In the genomic region with DNA sequence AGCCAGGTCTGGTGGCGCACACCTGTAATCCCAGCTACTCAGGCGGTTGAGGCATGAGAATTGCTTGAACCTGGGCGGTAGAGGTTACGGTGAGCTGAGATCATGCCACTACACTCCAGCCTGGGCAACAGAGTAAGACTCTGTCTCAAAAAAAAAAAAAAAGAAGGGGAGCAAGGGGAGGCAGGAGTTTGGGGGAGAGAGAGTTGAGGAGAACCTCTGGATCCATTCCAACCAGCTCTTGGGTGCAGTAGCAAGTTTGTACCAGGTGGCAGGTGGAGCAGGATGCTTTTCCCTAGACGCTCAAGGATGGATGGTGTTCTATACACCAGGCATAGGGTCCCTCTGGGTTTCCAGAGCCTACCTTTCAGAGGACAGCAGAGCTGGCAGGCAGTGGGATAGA, we compare ENCODE assay signal across 1 cellular context.
A peak's percentile ranks its signal among the peaks of the same experiment; 100 is the strongest.
TF ChIP-seq lines count a peak whose summit lies in the region.

No MANE protein-coding gene starts in this region.

TF ChIP-seq in K562, 482 proteins besides CTCF, POLR2A, EP300 and RAD21 (continued from another document):
- TF ChIP-seq, protein P1, sequence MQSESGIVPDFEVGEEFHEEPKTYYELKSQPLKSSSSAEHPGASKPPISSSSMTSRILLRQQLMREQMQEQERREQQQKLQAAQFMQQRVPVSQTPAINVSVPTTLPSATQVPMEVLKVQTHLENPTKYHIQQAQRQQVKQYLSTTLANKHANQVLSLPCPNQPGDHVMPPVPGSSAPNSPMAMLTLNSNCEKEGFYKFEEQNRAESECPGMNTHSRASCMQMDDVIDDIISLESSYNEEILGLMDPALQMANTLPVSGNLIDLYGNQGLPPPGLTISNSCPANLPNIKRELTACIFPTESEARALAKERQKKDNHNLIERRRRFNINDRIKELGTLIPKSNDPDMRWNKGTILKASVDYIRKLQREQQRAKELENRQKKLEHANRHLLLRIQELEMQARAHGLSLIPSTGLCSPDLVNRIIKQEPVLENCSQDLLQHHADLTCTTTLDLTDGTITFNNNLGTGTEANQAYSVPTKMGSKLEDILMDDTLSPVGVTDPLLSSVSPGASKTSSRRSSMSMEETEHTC (IDR thresholded peaks at IDR 0.05): no peak
- TF ChIP-seq PRPF4 (IDR thresholded peaks at IDR 0.05; ENCODE audit: insufficient read depth, low read depth, low read length, poor library complexity, severe bottlenecking) (no peak), TBL1XR1 (IDR thresholded peaks at IDR 0.05; ENCODE audit: low read length in 2 of 2) (no peak), MEF2A (IDR thresholded peaks at IDR 0.05; ENCODE audit: control insufficient read depth, low read depth, low read length) (no peak), POLR2AphosphoS5 (IDR thresholded peaks at IDR 0.05; ENCODE audit: control insufficient read depth, insufficient read depth, low read depth, low read length) (peak; percentile 19; the same call in 1 of the 2 replicates), TAF7 (tag; IDR thresholded peaks at IDR 0.05) (no peak), HNRNPLL (IDR thresholded peaks at IDR 0.05; ENCODE audit: low read depth, low read length, poor library complexity, severe bottlenecking) (no peak), HNRNPUL1 (IDR thresholded peaks at IDR 0.05; ENCODE audit: low read length) (no peak), ELF2 (CRISPR knock-in tag; IDR thresholded peaks at IDR 0.05) (no peak), BHLHE40 (IDR thresholded peaks at IDR 0.05; ENCODE audit: low read length) (no peak), OTX1 (CRISPR knock-in tag; IDR thresholded peaks at IDR 0.05) (no peak), SNRNP70 (optimal IDR thresholded peaks at IDR 0.05; ENCODE audit: low read depth, low read length) (no peak), ZFP1 (CRISPR knock-in tag; IDR thresholded peaks at IDR 0.05) (no peak), DPF2 (IDR thresholded peaks at IDR 0.05) (0 out of 2 replicates have a peak, but pooled peaks have one; percentile 9), NFIC (IDR thresholded peaks at IDR 0.05) (peak; percentile 72), CHD4 (IDR thresholded peaks at IDR 0.05; ENCODE audit: insufficient read depth, insufficient replicate concordance, low read depth, low read length, poor library complexity, severe bottlenecking) (no peak), ZNF23 (CRISPR knock-in tag; IDR thresholded peaks at IDR 0.05) (no peak), FIP1L1 (IDR thresholded peaks at IDR 0.05; ENCODE audit: low read depth, low read length, poor library complexity, severe bottlenecking) (no peak), SMARCA5 (IDR thresholded peaks at IDR 0.05) (no peak), NELFE (IDR thresholded peaks at IDR 0.05; ENCODE audit: insufficient read depth, insufficient read length) (no peak), JUNB (CRISPR knock-in tag; conservative IDR thresholded peaks at IDR 0.05) (no peak), MAZ (CRISPR knock-in tag; conservative IDR thresholded peaks at IDR 0.05 in 1 of 2, IDR thresholded peaks at IDR 0.05 in 1 of 2) (no peak), ZFP30 (CRISPR knock-in tag; IDR thresholded peaks at IDR 0.05; ENCODE audit: borderline replicate concordance) (no peak), RBM14 (IDR thresholded peaks at IDR 0.05; ENCODE audit: borderline replicate concordance, insufficient read depth, low read depth, low read length) (no peak), PTRF (tag; IDR thresholded peaks at IDR 0.05) (no peak), ARID2 (IDR thresholded peaks at IDR 0.05) (no peak), SMAD2 (IDR thresholded peaks at IDR 0.05; ENCODE audit: low read depth, low read length) (no peak), NR3C1 (CRISPR knock-in tag; IDR thresholded peaks at IDR 0.05) (no peak), SAFB2 (IDR thresholded peaks at IDR 0.05; ENCODE audit: borderline replicate concordance, low read depth, low read length, severe bottlenecking) (no peak), MAFK (IDR thresholded peaks at IDR 0.05; ENCODE audit: low read length) (no peak), HNRNPK (IDR thresholded peaks at IDR 0.05; ENCODE audit: low read depth, low read length, poor library complexity, severe bottlenecking) (no peak), MAFG (tag; conservative IDR thresholded peaks at IDR 0.05) (no peak)
- TF ChIP-seq, protein P2, sequence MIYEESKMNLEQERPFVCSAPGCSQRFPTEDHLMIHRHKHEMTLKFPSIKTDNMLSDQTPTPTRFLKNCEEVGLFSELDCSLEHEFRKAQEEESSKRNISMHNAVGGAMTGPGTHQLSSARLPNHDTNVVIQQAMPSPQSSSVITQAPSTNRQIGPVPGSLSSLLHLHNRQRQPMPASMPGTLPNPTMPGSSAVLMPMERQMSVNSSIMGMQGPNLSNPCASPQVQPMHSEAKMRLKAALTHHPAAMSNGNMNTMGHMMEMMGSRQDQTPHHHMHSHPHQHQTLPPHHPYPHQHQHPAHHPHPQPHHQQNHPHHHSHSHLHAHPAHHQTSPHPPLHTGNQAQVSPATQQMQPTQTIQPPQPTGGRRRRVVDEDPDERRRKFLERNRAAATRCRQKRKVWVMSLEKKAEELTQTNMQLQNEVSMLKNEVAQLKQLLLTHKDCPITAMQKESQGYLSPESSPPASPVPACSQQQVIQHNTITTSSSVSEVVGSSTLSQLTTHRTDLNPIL (CRISPR knock-in tag; IDR thresholded peaks at IDR 0.05): no peak
- TF ChIP-seq, protein P3, sequence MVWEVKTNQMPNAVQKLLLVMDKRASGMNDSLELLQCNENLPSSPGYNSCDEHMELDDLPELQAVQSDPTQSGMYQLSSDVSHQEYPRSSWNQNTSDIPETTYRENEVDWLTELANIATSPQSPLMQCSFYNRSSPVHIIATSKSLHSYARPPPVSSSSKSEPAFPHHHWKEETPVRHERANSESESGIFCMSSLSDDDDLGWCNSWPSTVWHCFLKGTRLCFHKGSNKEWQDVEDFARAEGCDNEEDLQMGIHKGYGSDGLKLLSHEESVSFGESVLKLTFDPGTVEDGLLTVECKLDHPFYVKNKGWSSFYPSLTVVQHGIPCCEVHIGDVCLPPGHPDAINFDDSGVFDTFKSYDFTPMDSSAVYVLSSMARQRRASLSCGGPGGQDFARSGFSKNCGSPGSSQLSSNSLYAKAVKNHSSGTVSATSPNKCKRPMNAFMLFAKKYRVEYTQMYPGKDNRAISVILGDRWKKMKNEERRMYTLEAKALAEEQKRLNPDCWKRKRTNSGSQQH (CRISPR knock-in tag; IDR thresholded peaks at IDR 0.05): no peak
- TF ChIP-seq, protein P4, sequence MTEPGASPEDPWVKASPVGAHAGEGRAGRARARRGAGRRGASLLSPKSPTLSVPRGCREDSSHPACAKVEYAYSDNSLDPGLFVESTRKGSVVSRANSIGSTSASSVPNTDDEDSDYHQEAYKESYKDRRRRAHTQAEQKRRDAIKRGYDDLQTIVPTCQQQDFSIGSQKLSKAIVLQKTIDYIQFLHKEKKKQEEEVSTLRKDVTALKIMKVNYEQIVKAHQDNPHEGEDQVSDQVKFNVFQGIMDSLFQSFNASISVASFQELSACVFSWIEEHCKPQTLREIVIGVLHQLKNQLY (CRISPR knock-in tag; conservative IDR thresholded peaks at IDR 0.05): no peak
- TF ChIP-seq, protein P5, sequence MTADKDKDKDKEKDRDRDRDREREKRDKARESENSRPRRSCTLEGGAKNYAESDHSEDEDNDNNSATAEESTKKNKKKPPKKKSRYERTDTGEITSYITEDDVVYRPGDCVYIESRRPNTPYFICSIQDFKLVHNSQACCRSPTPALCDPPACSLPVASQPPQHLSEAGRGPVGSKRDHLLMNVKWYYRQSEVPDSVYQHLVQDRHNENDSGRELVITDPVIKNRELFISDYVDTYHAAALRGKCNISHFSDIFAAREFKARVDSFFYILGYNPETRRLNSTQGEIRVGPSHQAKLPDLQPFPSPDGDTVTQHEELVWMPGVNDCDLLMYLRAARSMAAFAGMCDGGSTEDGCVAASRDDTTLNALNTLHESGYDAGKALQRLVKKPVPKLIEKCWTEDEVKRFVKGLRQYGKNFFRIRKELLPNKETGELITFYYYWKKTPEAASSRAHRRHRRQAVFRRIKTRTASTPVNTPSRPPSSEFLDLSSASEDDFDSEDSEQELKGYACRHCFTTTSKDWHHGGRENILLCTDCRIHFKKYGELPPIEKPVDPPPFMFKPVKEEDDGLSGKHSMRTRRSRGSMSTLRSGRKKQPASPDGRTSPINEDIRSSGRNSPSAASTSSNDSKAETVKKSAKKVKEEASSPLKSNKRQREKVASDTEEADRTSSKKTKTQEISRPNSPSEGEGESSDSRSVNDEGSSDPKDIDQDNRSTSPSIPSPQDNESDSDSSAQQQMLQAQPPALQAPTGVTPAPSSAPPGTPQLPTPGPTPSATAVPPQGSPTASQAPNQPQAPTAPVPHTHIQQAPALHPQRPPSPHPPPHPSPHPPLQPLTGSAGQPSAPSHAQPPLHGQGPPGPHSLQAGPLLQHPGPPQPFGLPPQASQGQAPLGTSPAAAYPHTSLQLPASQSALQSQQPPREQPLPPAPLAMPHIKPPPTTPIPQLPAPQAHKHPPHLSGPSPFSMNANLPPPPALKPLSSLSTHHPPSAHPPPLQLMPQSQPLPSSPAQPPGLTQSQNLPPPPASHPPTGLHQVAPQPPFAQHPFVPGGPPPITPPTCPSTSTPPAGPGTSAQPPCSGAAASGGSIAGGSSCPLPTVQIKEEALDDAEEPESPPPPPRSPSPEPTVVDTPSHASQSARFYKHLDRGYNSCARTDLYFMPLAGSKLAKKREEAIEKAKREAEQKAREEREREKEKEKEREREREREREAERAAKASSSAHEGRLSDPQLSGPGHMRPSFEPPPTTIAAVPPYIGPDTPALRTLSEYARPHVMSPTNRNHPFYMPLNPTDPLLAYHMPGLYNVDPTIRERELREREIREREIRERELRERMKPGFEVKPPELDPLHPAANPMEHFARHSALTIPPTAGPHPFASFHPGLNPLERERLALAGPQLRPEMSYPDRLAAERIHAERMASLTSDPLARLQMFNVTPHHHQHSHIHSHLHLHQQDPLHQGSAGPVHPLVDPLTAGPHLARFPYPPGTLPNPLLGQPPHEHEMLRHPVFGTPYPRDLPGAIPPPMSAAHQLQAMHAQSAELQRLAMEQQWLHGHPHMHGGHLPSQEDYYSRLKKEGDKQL (CRISPR knock-in tag; IDR thresholded peaks at IDR 0.05; ENCODE audit: borderline replicate concordance): no peak
- TF ChIP-seq, protein P6, sequence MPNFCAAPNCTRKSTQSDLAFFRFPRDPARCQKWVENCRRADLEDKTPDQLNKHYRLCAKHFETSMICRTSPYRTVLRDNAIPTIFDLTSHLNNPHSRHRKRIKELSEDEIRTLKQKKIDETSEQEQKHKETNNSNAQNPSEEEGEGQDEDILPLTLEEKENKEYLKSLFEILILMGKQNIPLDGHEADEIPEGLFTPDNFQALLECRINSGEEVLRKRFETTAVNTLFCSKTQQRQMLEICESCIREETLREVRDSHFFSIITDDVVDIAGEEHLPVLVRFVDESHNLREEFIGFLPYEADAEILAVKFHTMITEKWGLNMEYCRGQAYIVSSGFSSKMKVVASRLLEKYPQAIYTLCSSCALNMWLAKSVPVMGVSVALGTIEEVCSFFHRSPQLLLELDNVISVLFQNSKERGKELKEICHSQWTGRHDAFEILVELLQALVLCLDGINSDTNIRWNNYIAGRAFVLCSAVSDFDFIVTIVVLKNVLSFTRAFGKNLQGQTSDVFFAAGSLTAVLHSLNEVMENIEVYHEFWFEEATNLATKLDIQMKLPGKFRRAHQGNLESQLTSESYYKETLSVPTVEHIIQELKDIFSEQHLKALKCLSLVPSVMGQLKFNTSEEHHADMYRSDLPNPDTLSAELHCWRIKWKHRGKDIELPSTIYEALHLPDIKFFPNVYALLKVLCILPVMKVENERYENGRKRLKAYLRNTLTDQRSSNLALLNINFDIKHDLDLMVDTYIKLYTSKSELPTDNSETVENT (CRISPR knock-in tag; IDR thresholded peaks at IDR 0.05): no peak
